ENCODE assay signal across 28 cellular contexts in genomic region chrX:132791725-132792124, GRCh38.
DNase-seq lines count a peak whose midpoint lies in the region; ATAC-seq, FAIRE-seq and TF ChIP-seq lines count a peak whose summit lies in the region.
"Had no signal": no experiment of that assay in that cellular context is flagged by ENCODE, and none has a peak within 500 bp of the region (broad histone marks: within the 10 kb centered on the region; RNA-seq: fewer than 3 reads in every experiment).

No MANE protein-coding gene starts in this region.

- H3K23ac ChIP-seq in H1 (ENCODE audit: insufficient read length), result no peak overlapping the region

- intact Hi-C loops in left lung (cut with DNase I), result no loop called here
- intact Hi-C loops in thyroid gland (cut with DNase I), result no loop called here
- intact Hi-C loops in activated CD4-positive, alpha-beta T cell treated with anti-CD3 and anti-CD28 coated beads, Interleukin-2, amount 10 ng/mL, durations not matched to agents 24 days and 14 days (cut with micrococcal nuclease), result no loop called here

- H2AFZ ChIP-seq in H1 (ENCODE audit: low read length), result no peak overlapping the region

- H3K23me2 ChIP-seq in H1 (ENCODE audit: low read depth, low read length), result no peaks in the 10 kb centered on the region

- no peak overlapping the region for H4K91ac ChIP-seq in H1 (replicated peaks; ENCODE audit: insufficient read length, low read length)

- TF ChIP-seq POLR2A in H1 (IDR thresholded peaks at IDR 0.05; ENCODE audit: control extremely low read depth in 1 of 2, low read depth in 2 of 2, low read length in 2 of 2) (no peak), thyroid gland (IDR thresholded peaks at IDR 0.05) (no peak)

- H3K4me1 Mint-ChIP-seq in activated CD4-positive, alpha-beta T cell treated with anti-CD3 and anti-CD28 coated beads, Interleukin-2, amount 10 ng/mL, durations not matched to agents 24 days and 14 days, result no peaks in the 10 kb centered on the region
- H3K4me1 Mint-ChIP-seq: CD14-positive monocyte; CD4-positive, alpha-beta memory T cell; CD4-positive, CD25-positive, alpha-beta regulatory T cell; CD8-positive, alpha-beta memory T cell had no signal

- no peaks in the 10 kb centered on the region for H3K36me3 ChIP-seq in H1 (ENCODE audit: control insufficient read depth in 2 of 4, insufficient read depth in 4 of 4, low read length in 3 of 4)
- no peaks in the 10 kb centered on the region for H3K36me3 ChIP-seq in left lung
- no peaks in the 10 kb centered on the region for H3K36me3 ChIP-seq in thyroid gland
- H3K36me3 ChIP-seq: BE2C, BLaER1 had no signal

- no peaks in the 10 kb centered on the region for H3K9me3 Mint-ChIP-seq in activated CD4-positive, alpha-beta T cell treated with anti-CD3 and anti-CD28 coated beads, Interleukin-2, amount 10 ng/mL, durations not matched to agents 24 days and 14 days
- H3K9me3 Mint-ChIP-seq: CD4-positive, alpha-beta memory T cell; CD4-positive, CD25-positive, alpha-beta regulatory T cell; CD8-positive, alpha-beta memory T cell had no signal

- ATAC-seq in left lung, result peak; percentile 78
- ATAC-seq: GM12878 had no signal

- no peak overlapping the region for H2BK15ac ChIP-seq in H1 (ENCODE audit: low read length)

- H2BK20ac ChIP-seq in H1 (ENCODE audit: low read length), result no peak overlapping the region

- H2AK5ac ChIP-seq in H1 (ENCODE audit: low read depth, low read length), result no peak overlapping the region

- no peak overlapping the region for H3K4me2 ChIP-seq in H1 (ENCODE audit: insufficient read depth in 1 of 2, low read depth in 2 of 2, low read length in 2 of 2)
- H3K4me2 ChIP-seq: BLaER1 had no signal

- H3K4ac ChIP-seq in H1 (replicated peaks; ENCODE audit: insufficient read length, low read depth, low read length), result no peak overlapping the region

- H2BK12ac ChIP-seq in H1 (ENCODE audit: low read depth, low read length), result no peak overlapping the region

- H3K27me3 ChIP-seq in H1 (replicated peaks in 1 of 4; ENCODE audit: control insufficient read depth in 3 of 4, extremely low read depth in 1 of 4, insufficient read depth in 3 of 4, low read length in 3 of 4), result no peaks in the 10 kb centered on the region
- H3K27me3 ChIP-seq in left lung, result no peaks in the 10 kb centered on the region
- H3K27me3 ChIP-seq in thyroid gland, result no peaks in the 10 kb centered on the region
- H3K27me3 ChIP-seq: BE2C had no signal

- H3K27ac ChIP-seq in H1 (ENCODE audit: low read depth, low read length) (no peak overlapping the region), left lung (no peak overlapping the region), thyroid gland (no peak overlapping the region)
- H3K27ac ChIP-seq: BLaER1 had no signal

- H3K18ac ChIP-seq in H1 (ENCODE audit: extremely low read depth, low read length), result no peak overlapping the region

- no peak overlapping the region for H3K56ac ChIP-seq in H1 (replicated peaks; ENCODE audit: insufficient read length, low read depth, low read length)

- no peak for TF ChIP-seq EP300 in H1 (IDR thresholded peaks at IDR 0.05; ENCODE audit: borderline replicate concordance in 1 of 2, low read depth in 2 of 2, low read length in 2 of 2)

- H3K79me2 ChIP-seq in H1 (ENCODE audit: control insufficient read depth in 1 of 2, insufficient read depth in 2 of 2, low read length in 2 of 2), result no peaks in the 10 kb centered on the region

- H3K14ac ChIP-seq in H1 (ENCODE audit: insufficient read length), result no peak overlapping the region

- H4K8ac ChIP-seq in H1 (ENCODE audit: extremely low read depth, insufficient read depth, low read length), result no peak overlapping the region

- DNase-seq in NCI-H2029 (lab: John Stamatoyannopoulos, UW), result peak; percentile 2
- DNase-seq in NCI-H2029 treated with DMSO at 0.1 percent for 48 hours (lab: John Stamatoyannopoulos, UW), result no peak
- no peak for DNase-seq in H1 (ENCODE audit: low read depth in 1 of 2, low spot score in 2 of 2)
- DNase-seq in left lung, result no peak
- peak; percentile 51 to 63 for DNase-seq in thyroid gland
- DNase-seq in activated CD4-positive, alpha-beta T cell treated with anti-CD3 and anti-CD28 coated beads, Interleukin-2, amount 10 ng/mL, durations not matched to agents 24 days and 14 days, result no peak
- no peak for DNase-seq in NCI-H1417 treated with DMSO at 0.1 percent for 48 hours (lab: John Stamatoyannopoulos, UW)
- DNase-seq in mesenteric fat pad (ENCODE audit: low spot score), result no peak
- DNase-seq: 8988T; ACHN; BE2C; C1 segment of cervical spinal cord; CD4-positive, alpha-beta memory T cell; CD4-positive, CD25-positive, alpha-beta regulatory T cell; CD8-positive, alpha-beta memory T cell; COR-L47; DMS 273 treated with DMSO at 0.1 percent for 48 hours; DMS153; DMS79; DND-41; EL; GDM1 had no signal

- 89% methylated on average over 2 of the region's 2 CpGs; no CpG with 5 or more reads in 1 of the 2 experiments for WGBS in H1 (ENCODE audit: extremely low coverage in 1 of 2, insufficient coverage in 1 of 2, insufficient read length in 1 of 2, insufficient replicate concordance in 2 of 2, low coverage in 1 of 2, low lambda C conversion rate in 2 of 2, missing lambda C conversion rate in 1 of 2), 2 experiments
- 24 to 29% methylated on average over 2 of the region's 2 CpGs for WGBS in thyroid gland, 2 donors

- POLR2A ChIA-PET in H1 (lab: Charles Lee; ENCODE audit: partially characterized antibody), result no interaction called here

- peak; percentile 19 for FAIRE-seq in H1 (lab: Jason Lieb, UNC)
- FAIRE-seq: A204.1, GM12878, GM12892, GM18507 had no signal

- no peak overlapping the region for H3K9ac ChIP-seq in H1 (replicated peaks in 1 of 4; ENCODE audit: extremely low read depth in 1 of 4, low read depth in 3 of 4, low read length in 3 of 4)
- H3K9ac ChIP-seq: BLaER1 had no signal

- no peak overlapping the region for H4K5ac ChIP-seq in H1 (ENCODE audit: insufficient read length, low read depth, low read length)

- no peaks in the 10 kb centered on the region for H3K79me1 ChIP-seq in H1 (ENCODE audit: low read depth, low read length)

- no peaks in the 10 kb centered on the region for H4K20me1 ChIP-seq in H1 (replicated peaks in 1 of 2; ENCODE audit: control insufficient read depth in 1 of 2, insufficient read depth in 2 of 2, low read length in 2 of 2)

- CTCF ChIA-PET in H1 (lab: Charles Lee; ENCODE audit: partially characterized antibody), result no interaction called here

- TF ChIP-seq RAD21 in H1 (IDR thresholded peaks at IDR 0.05 in 1 of 2, conservative IDR thresholded peaks at IDR 0.05 in 1 of 2; ENCODE audit: low read depth in 2 of 2, low read length in 2 of 2), result no peak

- H3K27me3 Mint-ChIP-seq in activated CD4-positive, alpha-beta T cell treated with anti-CD3 and anti-CD28 coated beads, Interleukin-2, amount 10 ng/mL, durations not matched to agents 24 days and 14 days, result no peaks in the 10 kb centered on the region
- H3K27me3 Mint-ChIP-seq: CD4-positive, CD25-positive, alpha-beta regulatory T cell; CD8-positive, alpha-beta memory T cell had no signal

- H3K4me3 ChIP-seq in H1 (ENCODE audit: extremely low read depth in 1 of 4, insufficient read depth in 2 of 4, low read depth in 3 of 4, low read length in 4 of 4), result no peak overlapping the region
- no peak overlapping the region for H3K4me3 ChIP-seq in left lung
- H3K4me3 ChIP-seq in thyroid gland (replicated peaks in 1 of 3), result no peak overlapping the region
- H3K4me3 ChIP-seq: BLaER1, GM12878 had no signal

- H3K4me3 Mint-ChIP-seq in activated CD4-positive, alpha-beta T cell treated with anti-CD3 and anti-CD28 coated beads, Interleukin-2, amount 10 ng/mL, durations not matched to agents 24 days and 14 days, result no peak overlapping the region
- H3K4me3 Mint-ChIP-seq: CD14-positive monocyte; CD4-positive, alpha-beta memory T cell; CD4-positive, CD25-positive, alpha-beta regulatory T cell; CD8-positive, alpha-beta memory T cell had no signal

- H3K27ac Mint-ChIP-seq in activated CD4-positive, alpha-beta T cell treated with anti-CD3 and anti-CD28 coated beads, Interleukin-2, amount 10 ng/mL, durations not matched to agents 24 days and 14 days, result no peak overlapping the region
- H3K27ac Mint-ChIP-seq: CD14-positive monocyte; CD4-positive, alpha-beta memory T cell; CD4-positive, CD25-positive, alpha-beta regulatory T cell; CD8-positive, alpha-beta memory T cell had no signal

- H2BK120ac ChIP-seq in H1 (replicated peaks; ENCODE audit: low read depth, low read length), result no peak overlapping the region

- TF ChIP-seq CTCF in H1 (IDR thresholded peaks at IDR 0.05; ENCODE audit: control extremely low read depth in 1 of 3, insufficient read depth in 1 of 3, low read depth in 1 of 3, low read length in 3 of 3) (no peak), left lung (IDR thresholded peaks at IDR 0.05) (no peak), thyroid gland (IDR thresholded peaks at IDR 0.05) (no peak)

- H3K4me1 ChIP-seq in H1 (replicated peaks in 1 of 4; ENCODE audit: control insufficient read depth in 3 of 4, insufficient read depth in 4 of 4, low read length in 3 of 4) (no peaks in the 10 kb centered on the region), left lung (no peaks in the 10 kb centered on the region), thyroid gland (no peaks in the 10 kb centered on the region)
- H3K4me1 ChIP-seq: BE2C, BLaER1 had no signal

- no peak overlapping the region for H2BK5ac ChIP-seq in H1 (ENCODE audit: low read depth, low read length)

- H3K9me3 ChIP-seq in H1 (ENCODE audit: insufficient read depth in 2 of 2, low read depth in 1 of 2, low read length in 1 of 2), result no peaks in the 10 kb centered on the region
- no peaks in the 10 kb centered on the region for H3K9me3 ChIP-seq in left lung
- H3K9me3 ChIP-seq in thyroid gland, result no peaks in the 10 kb centered on the region
- H3K9me3 ChIP-seq: BE2C had no signal

- no peaks in the 10 kb centered on the region for H3K36me3 Mint-ChIP-seq in activated CD4-positive, alpha-beta T cell treated with anti-CD3 and anti-CD28 coated beads, Interleukin-2, amount 10 ng/mL, durations not matched to agents 24 days and 14 days (ENCODE audit: low read depth)
- H3K36me3 Mint-ChIP-seq: CD14-positive monocyte; CD4-positive, alpha-beta memory T cell; CD4-positive, CD25-positive, alpha-beta regulatory T cell; CD8-positive, alpha-beta memory T cell had no signal

TF ChIP-seq in H1, 55 proteins besides CTCF, POLR2A, EP300 and RAD21:
- TF ChIP-seq EZH2 (IDR thresholded peaks at IDR 0.05; ENCODE audit: low read depth, low read length, severe bottlenecking), result no peak
- TF ChIP-seq MAFK (IDR thresholded peaks at IDR 0.05; ENCODE audit: low read depth, low read length), result no peak
- no peak for TF ChIP-seq BRCA1 (IDR thresholded peaks at IDR 0.05; ENCODE audit: low read depth, low read length)
- no peak for TF ChIP-seq CHD1 (IDR thresholded peaks at IDR 0.05; ENCODE audit: low read depth, low read length)
- TF ChIP-seq RNF2 (IDR thresholded peaks at IDR 0.05; ENCODE audit: borderline replicate concordance, low read depth, low read length, missing control alignments, poor library complexity, severe bottlenecking), result no peak
- no peak for TF ChIP-seq RBBP5 (IDR thresholded peaks at IDR 0.05; ENCODE audit: borderline replicate concordance, low read depth, low read length)
- TF ChIP-seq MAX (IDR thresholded peaks at IDR 0.05), result no peak
- TF ChIP-seq GABPA (IDR thresholded peaks at IDR 0.05; ENCODE audit: borderline replicate concordance, insufficient read depth, low read length), result no peak

Comparison
In these comparisons a context has a peak if more than half of its experiments do, and no peak if none do; other contexts are left out.
1. DNase-seq: peak in NCI-H2029 (single experiment) and thyroid gland (2 of 2); none in NCI-H2029 treated with DMSO at 0.1 percent for 48 hours (single experiment), H1 (0 of 2), left lung (0 of 2), activated CD4-positive, alpha-beta T cell treated with anti-CD3 and anti-CD28 coated beads, Interleukin-2, amount 10 ng/mL, durations not matched to agents 24 days and 14 days (single experiment), NCI-H1417 treated with DMSO at 0.1 percent for 48 hours (single experiment) and mesenteric fat pad (single experiment).